ENCODE assay signal across 12 cellular contexts in genomic region chrX:32448945-32449344, GRCh38.
A peak's percentile ranks its signal among the peaks of the same experiment; 100 is the strongest.
DNase-seq lines count a peak whose midpoint lies in the region; ATAC-seq, FAIRE-seq and TF ChIP-seq lines count a peak whose summit lies in the region.
"Had no signal": no experiment of that assay in that cellular context is flagged by ENCODE, and none has a peak within 500 bp of the region (broad histone marks: within the 10 kb centered on the region; RNA-seq: fewer than 3 reads in every experiment).

No MANE protein-coding gene starts in this region.

- no peaks in the 10 kb centered on the region for H4K20me1 ChIP-seq in SK-N-SH (ENCODE audit: insufficient read depth)

- POLR2A ChIA-PET in SK-N-SH (lab: Yijun Ruan, JAX) = no interaction called here

- no peak overlapping the region; a peak in 1 of 4 replicates for H3K27ac ChIP-seq in SK-N-SH (ENCODE audit: low read depth in 2 of 2, low read length in 1 of 2)

- no peaks in the 10 kb centered on the region for H3K27me3 ChIP-seq in SK-N-SH (ENCODE audit: insufficient read depth)

- H2AFZ ChIP-seq in SK-N-SH (ENCODE audit: low read depth) = peak overlapping the region; percentile 47; the same call in 1 of the 2 replicates

- no peak for TF ChIP-seq RAD21 in SK-N-SH (IDR thresholded peaks at IDR 0.05; ENCODE audit: low read length)

- no peak for FAIRE-seq in RCC 7860 (lab: Jason Lieb, UNC)
- FAIRE-seq: A204.1, urothelium cell line had no signal

- H3K9me2 ChIP-seq in SK-N-SH = no peaks in the 10 kb centered on the region

- CTCF ChIA-PET in SK-N-SH (lab: Yijun Ruan, JAX) = interaction anchor here (1.2 kb wide), 1 partner anchor 15 kb away, joined by 4 read pairs; no protein-coding TSS in a partner anchor

- peak overlapping the region; percentile 69 for H3K4me2 ChIP-seq in SK-N-SH

- ATAC-seq in SK-N-SH treated with all-trans-retinoic acid at 6 μM for 48 hours = no peak
- ATAC-seq in GM21786 (IDR thresholded peaks at IDR 0.05; ENCODE audit: unreplicated experiment) = peak; percentile 61
- peak; percentile 39 for ATAC-seq in HG03520 (IDR thresholded peaks at IDR 0.05; ENCODE audit: unreplicated experiment)

- H3K9me3 ChIP-seq in SK-N-SH = no peaks in the 10 kb centered on the region

- no peak for TF ChIP-seq CTCF in SK-N-SH (IDR thresholded peaks at IDR 0.05)
- no peak for TF ChIP-seq CTCF in choroid plexus epithelial cell (conservative IDR thresholded peaks at IDR 0.05; ENCODE audit: low read depth, low read length)

- H3K79me2 ChIP-seq in SK-N-SH (ENCODE audit: insufficient read depth) = no peaks in the 10 kb centered on the region

- H3F3A ChIP-seq in SK-N-SH (replicated peaks; ENCODE audit: insufficient read depth) = no peaks in the 10 kb centered on the region

- H3K9ac ChIP-seq in SK-N-SH = no peak overlapping the region

- TF ChIP-seq EP300 in SK-N-SH (IDR thresholded peaks at IDR 0.05; ENCODE audit: borderline replicate concordance in 1 of 2, low read depth in 1 of 2, low read length in 1 of 2) = no peak

- no peaks in the 10 kb centered on the region for H3K4me1 ChIP-seq in SK-N-SH (ENCODE audit: control insufficient read depth in 1 of 2, insufficient read depth in 2 of 2, low read depth in 1 of 2, low read length in 1 of 2)

- H3K4me3 ChIP-seq in SK-N-SH (ENCODE audit: low read depth in 2 of 2, low read length in 1 of 2) (peak overlapping the region in 1 of 2 experiments; percentile 17; a peak in 1 of 4 replicates), choroid plexus epithelial cell (ENCODE audit: low read depth, low read length) (no peak overlapping the region)

- no peak for DNase-seq in SK-N-SH
- DNase-seq in choroid plexus epithelial cell (ENCODE audit: low read depth) = peak; percentile 1
- no peak for DNase-seq in RCC 7860 (ENCODE audit: low spot score)
- no peak for DNase-seq in activated T-cell treated with anti-CD3 and anti-CD28 coated beads, Interleukin-2, amount 50 U/mL, for 48 hours
- DNase-seq in superior temporal gyrus (ENCODE audit: extremely low spot score) = no peak
- DNase-seq: foreskin melanocyte, NCI-H2029 had no signal

- 30% methylated on average over 2 of the region's 2 CpGs for WGBS in SK-N-SH (ENCODE audit: low lambda C conversion rate)

- H3K36me3 ChIP-seq in SK-N-SH (replicated peaks in 1 of 2; ENCODE audit: control insufficient read depth in 1 of 2, insufficient read depth in 2 of 2, low read length in 1 of 2) = no peaks in the 10 kb centered on the region

TF ChIP-seq in SK-N-SH, 30 proteins besides CTCF, POLR2A, EP300 and RAD21 (continues in another document):
- TF ChIP-seq ZBTB33 (IDR thresholded peaks at IDR 0.05; ENCODE audit: borderline replicate concordance, low read depth) = no peak
- TF ChIP-seq SMC3 (IDR thresholded peaks at IDR 0.05; ENCODE audit: low read depth, low read length) = no peak
- TF ChIP-seq TCF12 (IDR thresholded peaks at IDR 0.05) = no peak
- TF ChIP-seq YY1 (IDR thresholded peaks at IDR 0.05; ENCODE audit: low read depth) = no peak
- no peak for TF ChIP-seq FOSL2 (IDR thresholded peaks at IDR 0.05; ENCODE audit: borderline replicate concordance, low read depth)
- TF ChIP-seq SIN3A (IDR thresholded peaks at IDR 0.05; ENCODE audit: borderline replicate concordance, low read depth, low read length) = no peak
- no peak for TF ChIP-seq TAF1 (IDR thresholded peaks at IDR 0.05; ENCODE audit: borderline replicate concordance, low read depth, low read length)
- TF ChIP-seq CHD2 (IDR thresholded peaks at IDR 0.05; ENCODE audit: low read length, partially characterized antibody) = no peak
- TF ChIP-seq MAX (IDR thresholded peaks at IDR 0.05; ENCODE audit: low read depth) = no peak
- TF ChIP-seq USF2 (IDR thresholded peaks at IDR 0.05; ENCODE audit: borderline replicate concordance, low read depth, low read length) = no peak
- no peak for TF ChIP-seq GABPA (IDR thresholded peaks at IDR 0.05; ENCODE audit: low read depth)
- TF ChIP-seq RXRA (IDR thresholded peaks at IDR 0.05; ENCODE audit: borderline replicate concordance, low read depth) = no peak
- TF ChIP-seq RFX5 (IDR thresholded peaks at IDR 0.05; ENCODE audit: low read length) = no peak
- TF ChIP-seq GATA2 (CRISPR knock-in tag; IDR thresholded peaks at IDR 0.05) = no peak
- no peak for TF ChIP-seq TEAD4 (IDR thresholded peaks at IDR 0.05; ENCODE audit: borderline replicate concordance, insufficient read depth)

TF ChIP-seq in SK-N-SH treated with all-trans-retinoic acid at 6 μM for 48 hours, 23 proteins besides CTCF, POLR2A, EP300 and RAD21:
- TF ChIP-seq ZFP30 (CRISPR knock-in tag; IDR thresholded peaks at IDR 0.05) (no peak), SNAI2 (CRISPR knock-in tag; IDR thresholded peaks at IDR 0.05) (no peak), CSDC2 (CRISPR knock-in tag; IDR thresholded peaks at IDR 0.05) (no peak), ARNTL (CRISPR knock-in tag; IDR thresholded peaks at IDR 0.05; ENCODE audit: borderline replicate concordance, low read depth) (no peak), ZFP3 (CRISPR knock-in tag; IDR thresholded peaks at IDR 0.05) (no peak)
